Comparison of ENCODE assay signal across 1 cellular context in genomic region chr1:84506002-84506728, GRCh38.
A peak's percentile ranks its signal among the peaks of the same experiment; 100 is the strongest.
TF ChIP-seq lines count a peak whose summit lies in the region.

GNG5 (minus strand) TSS chr1:84506581; CDS start chr1:84506091, 490 bp downstream.
A gene with protein sequence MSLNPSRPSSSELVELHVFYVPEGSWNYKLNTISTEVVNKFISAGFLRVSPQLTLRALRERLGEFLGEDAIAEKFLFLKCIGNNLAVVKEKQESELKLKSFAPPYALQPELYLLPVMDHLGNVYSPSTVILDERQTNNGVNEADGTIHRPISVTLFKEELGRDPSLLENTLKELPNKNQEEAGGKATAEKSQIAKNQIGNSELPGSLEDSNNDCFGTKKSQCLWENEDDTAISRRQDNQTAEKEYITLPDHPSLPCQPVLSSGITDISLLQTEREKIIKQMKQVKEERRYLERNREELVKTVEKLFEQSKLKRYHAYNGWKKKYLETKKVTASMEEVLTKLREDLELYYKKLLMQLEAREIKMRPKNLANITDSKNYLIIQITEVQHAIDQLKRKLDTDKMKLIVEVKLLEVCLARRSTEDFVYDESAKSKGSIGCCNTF (plus strand): TSS chr1:84506386. CDS start chr1:84516360, 9,974 bp downstream.

TF ChIP-seq in HepG2, 621 proteins besides CTCF, POLR2A, EP300 and RAD21 (continued from another document and continues in another):
- no peak for TF ChIP-seq RERE (CRISPR knock-in tag; IDR thresholded peaks at IDR 0.05; ENCODE audit: low read depth)
- TF ChIP-seq ZNF501 (CRISPR knock-in tag; IDR thresholded peaks at IDR 0.05): peak; percentile 76
- TF ChIP-seq HOXA9 (CRISPR knock-in tag; IDR thresholded peaks at IDR 0.05; ENCODE audit: borderline replicate concordance): no peak
- TF ChIP-seq, protein P1, sequence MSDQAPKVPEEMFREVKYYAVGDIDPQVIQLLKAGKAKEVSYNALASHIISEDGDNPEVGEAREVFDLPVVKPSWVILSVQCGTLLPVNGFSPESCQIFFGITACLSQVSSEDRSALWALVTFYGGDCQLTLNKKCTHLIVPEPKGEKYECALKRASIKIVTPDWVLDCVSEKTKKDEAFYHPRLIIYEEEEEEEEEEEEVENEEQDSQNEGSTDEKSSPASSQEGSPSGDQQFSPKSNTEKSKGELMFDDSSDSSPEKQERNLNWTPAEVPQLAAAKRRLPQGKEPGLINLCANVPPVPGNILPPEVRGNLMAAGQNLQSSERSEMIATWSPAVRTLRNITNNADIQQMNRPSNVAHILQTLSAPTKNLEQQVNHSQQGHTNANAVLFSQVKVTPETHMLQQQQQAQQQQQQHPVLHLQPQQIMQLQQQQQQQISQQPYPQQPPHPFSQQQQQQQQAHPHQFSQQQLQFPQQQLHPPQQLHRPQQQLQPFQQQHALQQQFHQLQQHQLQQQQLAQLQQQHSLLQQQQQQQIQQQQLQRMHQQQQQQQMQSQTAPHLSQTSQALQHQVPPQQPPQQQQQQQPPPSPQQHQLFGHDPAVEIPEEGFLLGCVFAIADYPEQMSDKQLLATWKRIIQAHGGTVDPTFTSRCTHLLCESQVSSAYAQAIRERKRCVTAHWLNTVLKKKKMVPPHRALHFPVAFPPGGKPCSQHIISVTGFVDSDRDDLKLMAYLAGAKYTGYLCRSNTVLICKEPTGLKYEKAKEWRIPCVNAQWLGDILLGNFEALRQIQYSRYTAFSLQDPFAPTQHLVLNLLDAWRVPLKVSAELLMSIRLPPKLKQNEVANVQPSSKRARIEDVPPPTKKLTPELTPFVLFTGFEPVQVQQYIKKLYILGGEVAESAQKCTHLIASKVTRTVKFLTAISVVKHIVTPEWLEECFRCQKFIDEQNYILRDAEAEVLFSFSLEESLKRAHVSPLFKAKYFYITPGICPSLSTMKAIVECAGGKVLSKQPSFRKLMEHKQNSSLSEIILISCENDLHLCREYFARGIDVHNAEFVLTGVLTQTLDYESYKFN (CRISPR knock-in tag; conservative IDR thresholded peaks at IDR 0.05): peak; percentile 55; the same call in 1 of the 2 replicates
- peak; percentile 46 for TF ChIP-seq ELF1 (CRISPR knock-in tag; IDR thresholded peaks at IDR 0.05)
- TF ChIP-seq ZNF598 (CRISPR knock-in tag; IDR thresholded peaks at IDR 0.05; ENCODE audit: borderline replicate concordance): 0 out of 2 replicates have a peak, but pooled peaks have one; percentile 38
- TF ChIP-seq NCOR1 (IDR thresholded peaks at IDR 0.05; ENCODE audit: borderline replicate concordance, low read length): peak; percentile 48; the same call in 1 of the 2 replicates
- TF ChIP-seq DDIT3 (CRISPR knock-in tag; IDR thresholded peaks at IDR 0.05): no peak
- TF ChIP-seq GABPA (IDR thresholded peaks at IDR 0.05; ENCODE audit: low read depth, low read length): peak; percentile 16
- 0 out of 2 replicates have a peak, but pooled peaks have one; percentile 8 for TF ChIP-seq GABPA (CRISPR knock-in tag; IDR thresholded peaks at IDR 0.05; ENCODE audit: low read depth)
- peak; percentile 64 for TF ChIP-seq GATAD2A (CRISPR knock-in tag; IDR thresholded peaks at IDR 0.05)
- peak; percentile 64 for TF ChIP-seq ZSCAN25 (CRISPR knock-in tag; IDR thresholded peaks at IDR 0.05)
- TF ChIP-seq ISL2 (CRISPR knock-in tag; IDR thresholded peaks at IDR 0.05): peak; percentile 21; the same call in 1 of the 2 replicates
- peak; percentile 76 for TF ChIP-seq POLR2AphosphoS5 (IDR thresholded peaks at IDR 0.05; ENCODE audit: low read depth, low read length)
- TF ChIP-seq, protein P2, sequence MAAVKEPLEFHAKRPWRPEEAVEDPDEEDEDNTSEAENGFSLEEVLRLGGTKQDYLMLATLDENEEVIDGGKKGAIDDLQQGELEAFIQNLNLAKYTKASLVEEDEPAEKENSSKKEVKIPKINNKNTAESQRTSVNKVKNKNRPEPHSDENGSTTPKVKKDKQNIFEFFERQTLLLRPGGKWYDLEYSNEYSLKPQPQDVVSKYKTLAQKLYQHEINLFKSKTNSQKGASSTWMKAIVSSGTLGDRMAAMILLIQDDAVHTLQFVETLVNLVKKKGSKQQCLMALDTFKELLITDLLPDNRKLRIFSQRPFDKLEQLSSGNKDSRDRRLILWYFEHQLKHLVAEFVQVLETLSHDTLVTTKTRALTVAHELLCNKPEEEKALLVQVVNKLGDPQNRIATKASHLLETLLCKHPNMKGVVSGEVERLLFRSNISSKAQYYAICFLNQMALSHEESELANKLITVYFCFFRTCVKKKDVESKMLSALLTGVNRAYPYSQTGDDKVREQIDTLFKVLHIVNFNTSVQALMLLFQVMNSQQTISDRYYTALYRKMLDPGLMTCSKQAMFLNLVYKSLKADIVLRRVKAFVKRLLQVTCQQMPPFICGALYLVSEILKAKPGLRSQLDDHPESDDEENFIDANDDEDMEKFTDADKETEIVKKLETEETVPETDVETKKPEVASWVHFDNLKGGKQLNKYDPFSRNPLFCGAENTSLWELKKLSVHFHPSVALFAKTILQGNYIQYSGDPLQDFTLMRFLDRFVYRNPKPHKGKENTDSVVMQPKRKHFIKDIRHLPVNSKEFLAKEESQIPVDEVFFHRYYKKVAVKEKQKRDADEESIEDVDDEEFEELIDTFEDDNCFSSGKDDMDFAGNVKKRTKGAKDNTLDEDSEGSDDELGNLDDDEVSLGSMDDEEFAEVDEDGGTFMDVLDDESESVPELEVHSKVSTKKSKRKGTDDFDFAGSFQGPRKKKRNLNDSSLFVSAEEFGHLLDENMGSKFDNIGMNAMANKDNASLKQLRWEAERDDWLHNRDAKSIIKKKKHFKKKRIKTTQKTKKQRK (IDR thresholded peaks at IDR 0.05; ENCODE audit: low read length): no peak
- TF ChIP-seq THAP8 (CRISPR knock-in tag; IDR thresholded peaks at IDR 0.05; ENCODE audit: borderline replicate concordance): no peak
- TF ChIP-seq GATA4 (IDR thresholded peaks at IDR 0.05; ENCODE audit: borderline replicate concordance, low read depth): peak; percentile 19; the same call in 1 of the 2 replicates
- TF ChIP-seq ZNF687 (CRISPR knock-in tag; IDR thresholded peaks at IDR 0.05): peak; percentile 80
- peak; percentile 36; the same call in 1 of the 2 replicates for TF ChIP-seq HNF4G (IDR thresholded peaks at IDR 0.05; ENCODE audit: borderline replicate concordance, low read depth, low read length)
- no peak; the same call in 1 of the 2 replicates for TF ChIP-seq HNF4G (CRISPR knock-in tag; IDR thresholded peaks at IDR 0.05; ENCODE audit: borderline replicate concordance, low read depth)
- TF ChIP-seq ZBTB34 (CRISPR knock-in tag; IDR thresholded peaks at IDR 0.05): no peak
- TF ChIP-seq TAF1 (CRISPR knock-in tag; IDR thresholded peaks at IDR 0.05): peak; percentile 51
- no peak for TF ChIP-seq ZBTB39 (CRISPR knock-in tag; IDR thresholded peaks at IDR 0.05)
- TF ChIP-seq, protein P3, sequence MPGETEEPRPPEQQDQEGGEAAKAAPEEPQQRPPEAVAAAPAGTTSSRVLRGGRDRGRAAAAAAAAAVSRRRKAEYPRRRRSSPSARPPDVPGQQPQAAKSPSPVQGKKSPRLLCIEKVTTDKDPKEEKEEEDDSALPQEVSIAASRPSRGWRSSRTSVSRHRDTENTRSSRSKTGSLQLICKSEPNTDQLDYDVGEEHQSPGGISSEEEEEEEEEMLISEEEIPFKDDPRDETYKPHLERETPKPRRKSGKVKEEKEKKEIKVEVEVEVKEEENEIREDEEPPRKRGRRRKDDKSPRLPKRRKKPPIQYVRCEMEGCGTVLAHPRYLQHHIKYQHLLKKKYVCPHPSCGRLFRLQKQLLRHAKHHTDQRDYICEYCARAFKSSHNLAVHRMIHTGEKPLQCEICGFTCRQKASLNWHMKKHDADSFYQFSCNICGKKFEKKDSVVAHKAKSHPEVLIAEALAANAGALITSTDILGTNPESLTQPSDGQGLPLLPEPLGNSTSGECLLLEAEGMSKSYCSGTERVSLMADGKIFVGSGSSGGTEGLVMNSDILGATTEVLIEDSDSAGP (CRISPR knock-in tag; IDR thresholded peaks at IDR 0.05; ENCODE audit: borderline replicate concordance): peak; percentile 83; the same call in 1 of the 2 replicates
- TF ChIP-seq MYC (CRISPR knock-in tag; IDR thresholded peaks at IDR 0.05; ENCODE audit: borderline replicate concordance): peak; percentile 30; the same call in 1 of the 2 replicates
- TF ChIP-seq ZNF879 (CRISPR knock-in tag; IDR thresholded peaks at IDR 0.05): no peak
- TF ChIP-seq HNF4A (CRISPR knock-in tag; IDR thresholded peaks at IDR 0.05): peak; percentile 32
